ENCODE assay signal across 10 cellular contexts in genomic region chr7:43870316-43870715, GRCh38. TPM values are rescaled to one million over a fixed set of nuclear protein-coding genes. Genes with fewer than 3 reads are reported as not detected.
A peak's percentile ranks its signal among the peaks of the same experiment; 100 is the strongest.
DNase-seq lines count a peak whose midpoint lies in the region; ATAC-seq, FAIRE-seq and TF ChIP-seq lines count a peak whose summit lies in the region.
"Had no signal": no experiment of that assay in that cellular context is flagged by ENCODE, and none has a peak within 500 bp of the region (broad histone marks: within the 10 kb centered on the region; RNA-seq: fewer than 3 reads in every experiment).

No MANE protein-coding gene starts in this region.

- DNase-seq in activated naive CD8-positive, alpha-beta T cell treated with anti-CD3 and anti-CD28 coated beads, Interleukin-2, amount 50 U/mL, for 24 hours: no peak
- DNase-seq in activated T-helper 1 cell treated with anti-CD3 and anti-CD28 coated beads, Interleukin-12 subunit alpha, Interleukin-12 subunit beta, Interleukin-2, Interleukin-4 antibody, amounts not matched to agents 30 ng/mL and 10 ng/mL and 1 ng/mL, durations not matched to agents 14 hours and 24 hours and 36 hours (ENCODE audit: low spot score): no peak
- no peak for DNase-seq in lower lobe of right lung
- no peak for DNase-seq in transverse colon
- DNase-seq in GF-D8 (lab: John Stamatoyannopoulos, UW): no peak
- DNase-seq in NCI-H2171 (lab: John Stamatoyannopoulos, UW): no peak
- no peak for DNase-seq in GM12892 (ENCODE audit: insufficient read length)
- DNase-seq: NCI-H1048 had no signal

- WGBS in transverse colon (ENCODE audit: low coverage in 1 of 2), 2 donors: 77 to 90% methylated on average over 3 to 4 of the region's 4 CpGs

- H3K27ac Mint-ChIP-seq in activated naive CD8-positive, alpha-beta T cell: peak overlapping the region; percentile 94
- H3K27ac Mint-ChIP-seq in activated naive CD8-positive, alpha-beta T cell treated with anti-CD3 and anti-CD28 coated beads, Interleukin-2, amount 50 U/mL, for 24 hours: no peak overlapping the region
- no peak overlapping the region for H3K27ac Mint-ChIP-seq in activated T-helper 1 cell treated with anti-CD3 and anti-CD28 coated beads, Interleukin-12 subunit alpha, Interleukin-12 subunit beta, Interleukin-2, Interleukin-4 antibody, amounts not matched to agents 30 ng/mL and 10 ng/mL and 1 ng/mL, durations not matched to agents 14 hours and 24 hours and 36 hours

- ATAC-seq in activated naive CD8-positive, alpha-beta T cell treated with anti-CD3 and anti-CD28 coated beads, Interleukin-2, amount 50 U/mL, for 24 hours: no peak
- no peak for ATAC-seq in lower lobe of right lung

- H3K9me3 ChIP-seq in lower lobe of right lung: no peaks in the 10 kb centered on the region
- no peaks in the 10 kb centered on the region for H3K9me3 ChIP-seq in transverse colon

- TF ChIP-seq POLR2A in transverse colon (IDR thresholded peaks at IDR 0.05): no peak
- TF ChIP-seq POLR2A in GM12892 (IDR thresholded peaks at IDR 0.05; ENCODE audit: low read depth, low read length): no peak

- H3K4me1 ChIP-seq in lower lobe of right lung: peaks cover 22% of the 10 kb centered on the region
- peaks cover 8 to 43% (median 26%) of the 10 kb centered on the region in 4 donors for H3K4me1 ChIP-seq in transverse colon

- H3K36me3 ChIP-seq in lower lobe of right lung: peaks cover 29% of the 10 kb centered on the region
- H3K36me3 ChIP-seq in transverse colon: peaks cover 0 to 15% (median 5%) of the 10 kb centered on the region in 4 donors

- no peak for TF ChIP-seq CTCF in lower lobe of right lung (IDR thresholded peaks at IDR 0.05)
- no peak for TF ChIP-seq CTCF in transverse colon (IDR thresholded peaks at IDR 0.05)

- H3K27me3 ChIP-seq in lower lobe of right lung (ENCODE audit: low read depth) (no peaks in the 10 kb centered on the region), transverse colon (no peaks in the 10 kb centered on the region)

- H3K27me3 Mint-ChIP-seq in activated naive CD8-positive, alpha-beta T cell: no peaks in the 10 kb centered on the region
- peaks cover 6% of the 10 kb centered on the region for H3K27me3 Mint-ChIP-seq in activated naive CD8-positive, alpha-beta T cell treated with anti-CD3 and anti-CD28 coated beads, Interleukin-2, amount 50 U/mL, for 24 hours
- H3K27me3 Mint-ChIP-seq in activated T-helper 1 cell treated with anti-CD3 and anti-CD28 coated beads, Interleukin-12 subunit alpha, Interleukin-12 subunit beta, Interleukin-2, Interleukin-4 antibody, amounts not matched to agents 30 ng/mL and 10 ng/mL and 1 ng/mL, durations not matched to agents 14 hours and 24 hours and 36 hours (ENCODE audit: insufficient read depth): no peaks in the 10 kb centered on the region

- H3K4me1 Mint-ChIP-seq in activated naive CD8-positive, alpha-beta T cell (ENCODE audit: low read depth): peaks cover 22% of the 10 kb centered on the region
- peaks cover 39% of the 10 kb centered on the region for H3K4me1 Mint-ChIP-seq in activated naive CD8-positive, alpha-beta T cell treated with anti-CD3 and anti-CD28 coated beads, Interleukin-2, amount 50 U/mL, for 24 hours
- H3K4me1 Mint-ChIP-seq in activated T-helper 1 cell treated with anti-CD3 and anti-CD28 coated beads, Interleukin-12 subunit alpha, Interleukin-12 subunit beta, Interleukin-2, Interleukin-4 antibody, amounts not matched to agents 30 ng/mL and 10 ng/mL and 1 ng/mL, durations not matched to agents 14 hours and 24 hours and 36 hours (ENCODE audit: low read depth): peaks cover 23% of the 10 kb centered on the region

- H3K27ac ChIP-seq in lower lobe of right lung: no peak overlapping the region
- H3K27ac ChIP-seq in transverse colon: peak overlapping the region; percentile 87 to 90 (median 88)

- TF ChIP-seq EP300 in transverse colon (IDR thresholded peaks at IDR 0.05; ENCODE audit: low read depth): no peak

- no peaks in the 10 kb centered on the region for H3K9me3 Mint-ChIP-seq in activated naive CD8-positive, alpha-beta T cell (ENCODE audit: low read depth)
- no peaks in the 10 kb centered on the region for H3K9me3 Mint-ChIP-seq in activated naive CD8-positive, alpha-beta T cell treated with anti-CD3 and anti-CD28 coated beads, Interleukin-2, amount 50 U/mL, for 24 hours
- H3K9me3 Mint-ChIP-seq in activated T-helper 1 cell treated with anti-CD3 and anti-CD28 coated beads, Interleukin-12 subunit alpha, Interleukin-12 subunit beta, Interleukin-2, Interleukin-4 antibody, amounts not matched to agents 30 ng/mL and 10 ng/mL and 1 ng/mL, durations not matched to agents 14 hours and 24 hours and 36 hours: peaks cover 8% of the 10 kb centered on the region
- H3K9me3 Mint-ChIP-seq: T-helper 1 cell treated with Interleukin-12 subunit alpha and Interleukin-12 subunit beta and Interleukin-4 antibody, amounts not matched to agents 30 μg/mL and 1 μg/mL, for 36 hours had no signal

- FAIRE-seq in GM12892 (lab: Jason Lieb, UNC): no peak

- peak overlapping the region; percentile 95 for H3K4me3 Mint-ChIP-seq in activated naive CD8-positive, alpha-beta T cell
- H3K4me3 Mint-ChIP-seq in activated naive CD8-positive, alpha-beta T cell treated with anti-CD3 and anti-CD28 coated beads, Interleukin-2, amount 50 U/mL, for 24 hours: no peak overlapping the region
- H3K4me3 Mint-ChIP-seq in activated T-helper 1 cell treated with anti-CD3 and anti-CD28 coated beads, Interleukin-12 subunit alpha, Interleukin-12 subunit beta, Interleukin-2, Interleukin-4 antibody, amounts not matched to agents 30 ng/mL and 10 ng/mL and 1 ng/mL, durations not matched to agents 14 hours and 24 hours and 36 hours: peak overlapping the region; percentile 85

- intact Hi-C loops in activated T-helper 1 cell treated with anti-CD3 and anti-CD28 coated beads, Interleukin-12 subunit alpha, Interleukin-12 subunit beta, Interleukin-2, Interleukin-4 antibody, amounts not matched to agents 30 ng/mL and 10 ng/mL and 1 ng/mL, durations not matched to agents 14 hours and 24 hours and 36 hours (cut with micrococcal nuclease): no loop called here
- intact Hi-C loops in lower lobe of right lung (cut with DNase I): no loop called here
- intact Hi-C loops in transverse colon (cut with DNase I; ENCODE audit: low total_unique reads): no loop called here

- in situ Hi-C loops in transverse colon (cut with MboI; ENCODE audit: low pct_ligation_motif_present in 1 of 4, low pct_unique_long_range_greater_than_20kb in 1 of 4, low sequenced_read_pairs in 3 of 4): loop anchor here in 1 of 4 donors (25.0 kb wide), 1 partner anchor 933 kb away; the partner anchor contains the start of genes MRPL32 and PSMA2

- peak overlapping the region; percentile 79 for H3K4me3 ChIP-seq in lower lobe of right lung
- no peak overlapping the region for H3K4me3 ChIP-seq in transverse colon

- H3K36me3 Mint-ChIP-seq in activated naive CD8-positive, alpha-beta T cell: peaks cover 7% of the 10 kb centered on the region
- H3K36me3 Mint-ChIP-seq in activated naive CD8-positive, alpha-beta T cell treated with anti-CD3 and anti-CD28 coated beads, Interleukin-2, amount 50 U/mL, for 24 hours (ENCODE audit: low read depth): peaks cover 19% of the 10 kb centered on the region
- H3K36me3 Mint-ChIP-seq in activated T-helper 1 cell treated with anti-CD3 and anti-CD28 coated beads, Interleukin-12 subunit alpha, Interleukin-12 subunit beta, Interleukin-2, Interleukin-4 antibody, amounts not matched to agents 30 ng/mL and 10 ng/mL and 1 ng/mL, durations not matched to agents 14 hours and 24 hours and 36 hours (ENCODE audit: low read depth): peaks cover 33% of the 10 kb centered on the region

RNA-seq across cellular contexts. Expression of gene MRPS24, which starts 1.0 kb away (rescaled TPM):
- total RNA-seq in activated T-helper 1 cell treated with anti-CD3 and anti-CD28 coated beads, Interleukin-12 subunit alpha, Interleukin-12 subunit beta, Interleukin-2, Interleukin-4 antibody, amounts not matched to agents 30 ng/mL and 10 ng/mL and 1 ng/mL, durations not matched to agents 14 hours and 24 hours and 36 hours: 118 and 125 TPM in 2 replicates
- 58.2 TPM for total RNA-seq in lower lobe of right lung
- 100 to 1,000 TPM in 1 of 4 donors, 10 to 100 TPM in 3; 22.8 to 110 (median 73.4) TPM for total RNA-seq in transverse colon
- 91.9 TPM for polyA plus RNA-seq in GM12892 (2012; ENCODE audit: missing spikeins)

RNA-seq across cellular contexts. Expression of gene URGCP, which starts 36.1 kb away (rescaled TPM):
- 32.2 and 34.4 TPM in 2 replicates for total RNA-seq in activated T-helper 1 cell treated with anti-CD3 and anti-CD28 coated beads, Interleukin-12 subunit alpha, Interleukin-12 subunit beta, Interleukin-2, Interleukin-4 antibody, amounts not matched to agents 30 ng/mL and 10 ng/mL and 1 ng/mL, durations not matched to agents 14 hours and 24 hours and 36 hours
- total RNA-seq in lower lobe of right lung: 26.1 TPM
- 10 to 100 TPM; 54.5 to 84.2 (median 58.2) TPM for total RNA-seq in transverse colon
- polyA plus RNA-seq in GM12892 (2012; ENCODE audit: missing spikeins): 10.9 TPM

RNA-seq across cellular contexts. Expression of gene UBE2D4, which starts 55.9 kb away (rescaled TPM):
- 15.3 and 17.7 TPM in 2 replicates for total RNA-seq in activated T-helper 1 cell treated with anti-CD3 and anti-CD28 coated beads, Interleukin-12 subunit alpha, Interleukin-12 subunit beta, Interleukin-2, Interleukin-4 antibody, amounts not matched to agents 30 ng/mL and 10 ng/mL and 1 ng/mL, durations not matched to agents 14 hours and 24 hours and 36 hours
- total RNA-seq in lower lobe of right lung (21.3 TPM), transverse colon (10 to 100 TPM; 13.3 to 55.7 (median 15.5) TPM)
- polyA plus RNA-seq in GM12892 (2012; ENCODE audit: missing spikeins): 11.0 TPM
